ENCODE assay signal across 15 cellular contexts in genomic region chr10:34489973-34490372, GRCh38.
DNase-seq lines count a peak whose midpoint lies in the region; ATAC-seq and TF ChIP-seq lines count a peak whose summit lies in the region.
"Had no signal": no experiment of that assay in that cellular context is flagged by ENCODE, and none has a peak within 500 bp of the region (broad histone marks: within the 10 kb centered on the region; RNA-seq: fewer than 3 reads in every experiment).

No MANE protein-coding gene starts in this region.

- POLR2A ChIA-PET in CD4-positive, alpha-beta T cell (lab: Charles Lee) = no interaction called here

- H3K36me3 Mint-ChIP-seq in type B pancreatic cell (peaks cover 6% of the 10 kb centered on the region), glutamatergic neuron (ENCODE audit: unreplicated experiment) (no peaks in the 10 kb centered on the region)
- H3K36me3 Mint-ChIP-seq in CD4-positive, alpha-beta T cell (ENCODE audit: low read depth) = no peaks in the 10 kb centered on the region
- H3K36me3 Mint-ChIP-seq: activated naive CD4-positive, alpha-beta T cell treated with anti-CD3 and anti-CD28 coated beads, Interleukin-2, amount 50 U/mL, for 24 hours had no signal

- CTCF ChIA-PET in CD4-positive, alpha-beta T cell (lab: Charles Lee) = no interaction called here

- H3K4me3 Mint-ChIP-seq in type B pancreatic cell = no peak overlapping the region
- no peak overlapping the region for H3K4me3 Mint-ChIP-seq in CD4-positive, alpha-beta T cell
- no peak overlapping the region for H3K4me3 Mint-ChIP-seq in glutamatergic neuron (ENCODE audit: unreplicated experiment)
- H3K4me3 Mint-ChIP-seq: activated naive CD4-positive, alpha-beta T cell treated with anti-CD3 and anti-CD28 coated beads, Interleukin-2, amount 50 U/mL, for 24 hours had no signal

- DNase-seq in NCI-H1436 (lab: John Stamatoyannopoulos, UW) (peak; percentile 34), NCI-H1436 treated with DMSO at 0.1 percent for 48 hours (lab: John Stamatoyannopoulos, UW) (no peak), astrocyte of the hippocampus (ENCODE audit: low read depth, low spot score) (peak; percentile 70), foreskin melanocyte (peak; percentile 68), type B pancreatic cell (ENCODE audit: extremely low spot score, unreplicated experiment) (no peak), glutamatergic neuron (no peak)
- DNase-seq in CD4-positive, alpha-beta T cell = no peak
- DNase-seq: activated CD4-positive, alpha-beta T cell treated with anti-CD3 and anti-CD28 coated beads for 4 hours; GDM1 had no signal

- no peaks in the 10 kb centered on the region for H3K9me3 ChIP-seq in CD4-positive, alpha-beta T cell (ENCODE audit: control insufficient read depth, low read length)

- H3K27ac ChIP-seq in CD4-positive, alpha-beta T cell (ENCODE audit: low read depth, low read length) = no peak overlapping the region
- H3K27ac ChIP-seq: 22Rv1 had no signal

- intact Hi-C loops in CD4-positive, alpha-beta T cell (cut with DNase I, micrococcal nuclease) = loop anchor here in 1 of 2 experiments (5.0 kb wide), 1 partner anchor 1217 kb away; no protein-coding TSS in a partner anchor

- no peaks in the 10 kb centered on the region for H3K27me3 Mint-ChIP-seq in type B pancreatic cell
- H3K27me3 Mint-ChIP-seq in CD4-positive, alpha-beta T cell = no peaks in the 10 kb centered on the region
- peaks cover 2% of the 10 kb centered on the region for H3K27me3 Mint-ChIP-seq in glutamatergic neuron (ENCODE audit: unreplicated experiment)
- H3K27me3 Mint-ChIP-seq: activated naive CD4-positive, alpha-beta T cell treated with anti-CD3 and anti-CD28 coated beads, Interleukin-2, amount 50 U/mL, for 24 hours; progenitor cell of endocrine pancreas had no signal

- peaks cover 26% of the 10 kb centered on the region for H3K4me1 Mint-ChIP-seq in type B pancreatic cell (ENCODE audit: unreplicated experiment)
- H3K4me1 Mint-ChIP-seq in CD4-positive, alpha-beta T cell (ENCODE audit: low read depth) = no peaks in the 10 kb centered on the region
- H3K4me1 Mint-ChIP-seq in glutamatergic neuron (ENCODE audit: low read depth, unreplicated experiment) = peaks cover 8% of the 10 kb centered on the region
- H3K4me1 Mint-ChIP-seq: activated naive CD4-positive, alpha-beta T cell treated with anti-CD3 and anti-CD28 coated beads, Interleukin-2, amount 50 U/mL, for 24 hours had no signal

- no peak for TF ChIP-seq CTCF in type B pancreatic cell (conservative IDR thresholded peaks at IDR 0.05)
- TF ChIP-seq CTCF in CD4-positive, alpha-beta T cell (IDR thresholded peaks at IDR 0.05) = no peak
- no peak for TF ChIP-seq CTCF in glutamatergic neuron (IDR thresholded peaks at IDR 0.05; ENCODE audit: partially characterized antibody, unreplicated experiment)

- no peaks in the 10 kb centered on the region for H3K27me3 ChIP-seq in CD4-positive, alpha-beta T cell (ENCODE audit: control insufficient read depth, insufficient read depth, low read length)

- ATAC-seq in CD4-positive, alpha-beta T cell (ENCODE audit: poor library complexity) = no peak
- ATAC-seq in GM21717 (IDR thresholded peaks at IDR 0.05; ENCODE audit: unreplicated experiment) = no peak
- ATAC-seq: K562, left lobe of liver had no signal

- peak overlapping the region; percentile 49 for H3K27ac Mint-ChIP-seq in type B pancreatic cell
- H3K27ac Mint-ChIP-seq in CD4-positive, alpha-beta T cell = no peak overlapping the region
- H3K27ac Mint-ChIP-seq in glutamatergic neuron (ENCODE audit: unreplicated experiment) = no peak overlapping the region
- H3K27ac Mint-ChIP-seq: activated naive CD4-positive, alpha-beta T cell treated with anti-CD3 and anti-CD28 coated beads, Interleukin-2, amount 50 U/mL, for 24 hours; progenitor cell of endocrine pancreas had no signal

- no peaks in the 10 kb centered on the region for H3K9me3 Mint-ChIP-seq in type B pancreatic cell
- H3K9me3 Mint-ChIP-seq in CD4-positive, alpha-beta T cell = no peaks in the 10 kb centered on the region
- no peaks in the 10 kb centered on the region for H3K9me3 Mint-ChIP-seq in glutamatergic neuron (ENCODE audit: unreplicated experiment)
- H3K9me3 Mint-ChIP-seq: activated naive CD4-positive, alpha-beta T cell treated with anti-CD3 and anti-CD28 coated beads, Interleukin-2, amount 50 U/mL, for 24 hours had no signal

Comparison
In these comparisons a context has a peak if more than half of its experiments do, and no peak if none do; other contexts are left out.
1. DNase-seq: peak in NCI-H1436 (single experiment), astrocyte of the hippocampus (single experiment) and foreskin melanocyte (single experiment); none in NCI-H1436 treated with DMSO at 0.1 percent for 48 hours (single experiment), type B pancreatic cell (single experiment), CD4-positive, alpha-beta T cell (0 of 10) and glutamatergic neuron (single experiment).